8 cellular contexts compared by ENCODE assay signal in the genomic region with DNA sequence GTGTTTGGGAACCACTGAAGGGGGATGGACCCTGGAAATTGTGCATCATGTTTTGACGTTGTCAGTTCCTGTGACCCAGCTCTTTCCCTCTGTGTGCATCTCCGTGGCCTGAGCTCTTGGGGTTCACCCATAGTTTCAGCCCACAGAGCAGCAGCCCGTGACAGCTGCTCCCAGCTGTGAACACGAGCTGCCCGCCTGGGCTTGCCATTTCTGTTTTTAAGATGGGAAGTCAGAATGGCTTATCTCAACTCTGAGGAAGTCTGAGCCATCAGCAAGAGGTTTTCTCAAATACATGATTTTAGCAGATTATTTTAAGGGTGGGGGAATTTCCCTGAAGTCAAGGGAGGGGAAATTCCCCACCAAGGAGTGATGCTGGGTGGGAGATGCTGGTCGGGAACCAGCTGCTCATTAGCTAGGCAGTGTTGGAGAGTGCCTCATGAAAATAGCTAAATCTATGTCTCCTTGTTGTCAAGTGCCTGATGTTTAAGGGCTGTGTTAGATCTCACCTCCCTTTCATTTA. TPM values are rescaled to one million over a fixed set of nuclear protein-coding genes. Genes with fewer than 3 reads are reported as not detected.
DNase-seq lines count a peak whose midpoint lies in the region; ATAC-seq and TF ChIP-seq lines count a peak whose summit lies in the region.

No MANE protein-coding gene starts in this region.

- no peak overlapping the region for H3K4me2 ChIP-seq in Karpas-422 (ENCODE audit: low read depth, low read length, poor library complexity, severe bottlenecking)

- POLR2A ChIA-PET in AG04450 (lab: Yijun Ruan, JAX) = interaction anchor here (0.5 to 0.6 kb wide), 2 partner anchors 87 to 376 kb away, joined by 3 read pairs; no protein-coding TSS in a partner anchor

- CTCF ChIA-PET in AG04450 (lab: Charles Lee) = no interaction called here

- H3K4me3 ChIP-seq in AG04450 (ENCODE audit: low read depth, low read length) (no peak overlapping the region), Karpas-422 (ENCODE audit: low read length) (no peak overlapping the region)

- no peak overlapping the region for H2AFZ ChIP-seq in Karpas-422 (ENCODE audit: low read length)

- DNase-seq in AG04450 (ENCODE audit: low read depth, low spot score) (peak; percentile 21), medulla oblongata (ENCODE audit: extremely low spot score) (peak; percentile 87), Karpas-422 (no peak), cerebellar cortex (ENCODE audit: low spot score) (no peak)
- DNase-seq in stimulated activated naive CD8-positive, alpha-beta T cell treated with anti-CD3 and anti-CD28 coated beads, Interleukin-15, Interleukin-2, amounts not matched to agents 100 U/mL and 50 U/mL, for 24 hours = peak; percentile 80

- H3K4me1 Mint-ChIP-seq in activated T-helper 17 cell treated with anti-CD3 and anti-CD28 coated beads, Interleukin-2, amount 50 U/mL, for 72 hours = peaks cover 49% of the 10 kb centered on the region

- H3K4me3 Mint-ChIP-seq in activated T-helper 17 cell treated with anti-CD3 and anti-CD28 coated beads, Interleukin-2, amount 50 U/mL, for 72 hours = peak overlapping the region; percentile 98

- H3K9ac ChIP-seq in Karpas-422 (ENCODE audit: low read length) = no peak overlapping the region

- no peaks in the 10 kb centered on the region for H3K9me3 ChIP-seq in AG04450 (ENCODE audit: control insufficient read depth, insufficient read depth, low read length)
- H3K9me3 ChIP-seq in Karpas-422 (ENCODE audit: low read length) = no peaks in the 10 kb centered on the region

- peak; percentile 45 for ATAC-seq in GM19467 (IDR thresholded peaks at IDR 0.05; ENCODE audit: unreplicated experiment)
- peak; percentile 54 for ATAC-seq in HG03565 (IDR thresholded peaks at IDR 0.05; ENCODE audit: unreplicated experiment)
- peak; percentile 65 for ATAC-seq in activated T-helper 17 cell treated with anti-CD3 and anti-CD28 coated beads, Interleukin-2, amount 50 U/mL, for 72 hours (replicated peaks)
- ATAC-seq in stimulated activated naive CD8-positive, alpha-beta T cell treated with anti-CD3 and anti-CD28 coated beads, Interleukin-15, Interleukin-2, amounts not matched to agents 100 U/mL and 50 U/mL, for 24 hours = peak; percentile 84

- TF ChIP-seq CTCF in AG04450 (IDR thresholded peaks at IDR 0.05; ENCODE audit: low read depth, low read length) = no peak

- peak overlapping the region; percentile 95 for H3K27ac Mint-ChIP-seq in activated T-helper 17 cell treated with anti-CD3 and anti-CD28 coated beads, Interleukin-2, amount 50 U/mL, for 72 hours

- H3K9me2 ChIP-seq in Karpas-422 (replicated peaks; ENCODE audit: insufficient read depth, low read length) = no peaks in the 10 kb centered on the region

- no peaks in the 10 kb centered on the region for H3K27me3 Mint-ChIP-seq in activated T-helper 17 cell treated with anti-CD3 and anti-CD28 coated beads, Interleukin-2, amount 50 U/mL, for 72 hours

- no peaks in the 10 kb centered on the region for H3K4me1 ChIP-seq in Karpas-422 (ENCODE audit: low read length)

- peak overlapping the region; percentile 70 for H3K27ac ChIP-seq in AG04450 (ENCODE audit: low read depth, low read length)
- H3K27ac ChIP-seq in Karpas-422 (ENCODE audit: low read length) = no peak overlapping the region

- H3K36me3 Mint-ChIP-seq in activated T-helper 17 cell treated with anti-CD3 and anti-CD28 coated beads, Interleukin-2, amount 50 U/mL, for 72 hours (ENCODE audit: low read depth) = peaks cover 44% of the 10 kb centered on the region

- H3K27me3 ChIP-seq in AG04450 (ENCODE audit: control insufficient read depth, insufficient read depth, low read length) = no peaks in the 10 kb centered on the region
- no peaks in the 10 kb centered on the region for H3K27me3 ChIP-seq in Karpas-422 (ENCODE audit: low read length)

- no peaks in the 10 kb centered on the region for H3K9me3 Mint-ChIP-seq in activated T-helper 17 cell treated with anti-CD3 and anti-CD28 coated beads, Interleukin-2, amount 50 U/mL, for 72 hours

- no peaks in the 10 kb centered on the region for H3K36me3 ChIP-seq in Karpas-422 (ENCODE audit: insufficient read depth, low read length)

- no peaks in the 10 kb centered on the region for H3K79me2 ChIP-seq in Karpas-422 (ENCODE audit: low read length)

- H4K20me1 ChIP-seq in Karpas-422 (ENCODE audit: insufficient read depth, low read depth, low read length) = no peaks in the 10 kb centered on the region

RNA-seq across cellular contexts. Expression of gene C1QTNF9, which starts 34.9 kb away (rescaled TPM):
- 0.11 and 0.20 TPM in 2 replicates for polyA plus RNA-seq in AG04450 (2011; rRNA removed)
- polyA minus RNA-seq in AG04450 (2011; rRNA and poly(A)+ RNA removed) = 0.09 and 0.22 TPM in 2 replicates
- total RNA-seq in activated T-helper 17 cell treated with anti-CD3 and anti-CD28 coated beads, Interleukin-2, amount 50 U/mL, for 72 hours = not detected
- total RNA-seq in Karpas-422 (2014; rRNA removed; shearing (Covaris generic); ENCODE audit: low replicate concordance) = not detected in 2 replicates

Comparison
In these comparisons a context has a peak if more than half of its experiments do, and no peak if none do; other contexts are left out.
1. DNase-seq: peak in AG04450 (single experiment), medulla oblongata (single experiment) and stimulated activated naive CD8-positive, alpha-beta T cell treated with anti-CD3 and anti-CD28 coated beads, Interleukin-15, Interleukin-2, amounts not matched to agents 100 U/mL and 50 U/mL, for 24 hours (single experiment); none in Karpas-422 (single experiment) and cerebellar cortex (single experiment).
2. Peak in every context shown above with its lines, with median percentiles within 50 percentile points of each other: ATAC-seq.